7 cellular contexts compared by ENCODE assay signal in the genomic region with DNA sequence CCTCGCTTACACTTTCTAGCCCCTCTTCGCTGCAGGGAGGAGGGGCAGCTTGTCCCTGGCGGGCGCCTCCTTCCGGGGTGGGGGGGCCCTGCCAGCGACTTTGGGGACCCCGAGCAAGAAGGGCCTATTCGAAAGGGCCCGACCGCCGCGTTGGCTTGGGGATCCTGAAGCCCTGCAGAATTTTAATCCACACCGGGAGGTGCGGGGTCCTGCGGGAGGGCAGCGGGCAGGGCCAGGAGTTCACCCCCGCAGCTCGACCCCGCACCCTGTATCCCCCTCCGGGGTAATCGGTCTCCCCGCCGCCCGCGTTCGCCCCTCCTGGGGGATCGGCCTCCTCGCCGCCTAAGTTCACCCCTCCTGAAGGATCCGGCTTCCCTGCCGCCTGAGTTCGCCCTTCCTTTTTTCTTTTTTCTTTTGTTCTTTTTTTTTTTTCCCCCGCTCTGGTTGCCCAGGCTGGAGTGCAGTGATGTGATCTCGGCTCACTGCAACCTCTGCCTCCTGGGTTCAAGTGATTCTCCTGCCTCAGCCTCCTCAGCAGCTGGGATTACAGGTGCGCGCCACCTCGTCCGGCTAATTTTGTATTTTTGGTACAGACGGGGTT. TPM values are rescaled to one million over a fixed set of nuclear protein-coding genes. Genes with fewer than 3 reads are reported as not detected.
DNase-seq lines count a peak whose midpoint lies in the region; ATAC-seq and TF ChIP-seq lines count a peak whose summit lies in the region.

No MANE protein-coding gene starts in this region.

- H3K4me1 Mint-ChIP-seq in HFFc6 (ENCODE audit: low read depth) = peaks cover 23% of the 10 kb centered on the region
- H3K4me1 Mint-ChIP-seq in activated CD8-positive, alpha-beta T cell treated with anti-CD3 and anti-CD28 coated beads, Interleukin-2, amount 10 ng/mL, durations not matched to agents 7 days and 5 days (ENCODE audit: low read depth) = peaks cover 36% of the 10 kb centered on the region
- H3K4me1 Mint-ChIP-seq in stimulated activated naive CD8-positive, alpha-beta T cell treated with anti-CD3 and anti-CD28 coated beads, Interleukin-15, amount 100 ng/mL, for 72 hours = peaks cover 75% of the 10 kb centered on the region

- peak overlapping the region; percentile 46 for H3K4me3 ChIP-seq in iPS-15b (ENCODE audit: low read depth, low read length)

- peaks cover 11% of the 10 kb centered on the region for H3K36me3 Mint-ChIP-seq in HFFc6 (ENCODE audit: low read depth)
- H3K36me3 Mint-ChIP-seq in activated CD8-positive, alpha-beta T cell treated with anti-CD3 and anti-CD28 coated beads, Interleukin-2, amount 10 ng/mL, durations not matched to agents 7 days and 5 days (ENCODE audit: low read depth) = peaks cover 47% of the 10 kb centered on the region

- peak overlapping the region; percentile 88 for H3K27ac Mint-ChIP-seq in HFFc6
- H3K27ac Mint-ChIP-seq in activated CD8-positive, alpha-beta T cell treated with anti-CD3 and anti-CD28 coated beads, Interleukin-2, amount 10 ng/mL, durations not matched to agents 7 days and 5 days = peak overlapping the region; percentile 88
- H3K27ac Mint-ChIP-seq in stimulated activated naive CD8-positive, alpha-beta T cell treated with anti-CD3 and anti-CD28 coated beads, Interleukin-15, amount 100 ng/mL, for 72 hours = peak overlapping the region; percentile 86 to 96

- DNase-seq in HFFc6 (no peak), amniotic stem cell (lab: John Stamatoyannopoulos, UW) (no peak), H4 (ENCODE audit: low spot score) (no peak), SW 1271 (lab: John Stamatoyannopoulos, UW) (no peak)
- DNase-seq in activated CD8-positive, alpha-beta T cell treated with anti-CD3 and anti-CD28 coated beads, Interleukin-2, amount 10 ng/mL, durations not matched to agents 7 days and 5 days = peak; percentile 41
- no peak for DNase-seq in stimulated activated naive CD8-positive, alpha-beta T cell treated with anti-CD3 and anti-CD28 coated beads, Interleukin-15, amount 100 ng/mL, for 72 hours

- POLR2A ChIA-PET in activated CD8-positive, alpha-beta T cell treated with anti-CD3 and anti-CD28 coated beads, Interleukin-2, amount 10 ng/mL, durations not matched to agents 7 days and 5 days (lab: Charles Lee) = interaction anchor here (0.7 to 7.1 kb wide), 7 partner anchors 11 to 79 kb away, joined by 3 to 93 read pairs (median 5); partner anchors contain the start of gene MKNK2

- H3K9ac ChIP-seq in iPS-15b (ENCODE audit: low read depth, low read length) = no peak overlapping the region

- CTCF ChIA-PET in activated CD8-positive, alpha-beta T cell treated with anti-CD3 and anti-CD28 coated beads, Interleukin-2, amount 10 ng/mL, durations not matched to agents 7 days and 5 days (lab: Charles Lee) = interaction anchor here (0.7 to 4.5 kb wide), 8 partner anchors 8 to 362 kb away, joined by 3 to 22 read pairs (median 5); no protein-coding TSS in a partner anchor

- no peaks in the 10 kb centered on the region for H3K9me3 ChIP-seq in iPS-15b (ENCODE audit: control insufficient read depth, insufficient read depth, low read length)

- no peak for ATAC-seq in activated CD8-positive, alpha-beta T cell treated with anti-CD3 and anti-CD28 coated beads, Interleukin-2, amount 10 ng/mL, durations not matched to agents 7 days and 5 days
- no peak for ATAC-seq in stimulated activated naive CD8-positive, alpha-beta T cell treated with anti-CD3 and anti-CD28 coated beads, Interleukin-15, amount 100 ng/mL, for 72 hours

- H3K36me3 ChIP-seq in iPS-15b (ENCODE audit: control insufficient read depth, insufficient read depth, low read length) = peaks cover 13% of the 10 kb centered on the region

- no peaks in the 10 kb centered on the region for H3K4me1 ChIP-seq in iPS-15b (ENCODE audit: control insufficient read depth, insufficient read depth, low read length)

- no peaks in the 10 kb centered on the region for H3K27me3 ChIP-seq in iPS-15b (ENCODE audit: control insufficient read depth, insufficient read depth, low read length)

- H3K27me3 Mint-ChIP-seq in HFFc6 (ENCODE audit: insufficient read depth) = peaks cover 8% of the 10 kb centered on the region; the same call in 1 of the 2 replicates
- no peaks in the 10 kb centered on the region for H3K27me3 Mint-ChIP-seq in activated CD8-positive, alpha-beta T cell treated with anti-CD3 and anti-CD28 coated beads, Interleukin-2, amount 10 ng/mL, durations not matched to agents 7 days and 5 days (ENCODE audit: low read depth)
- no peaks in the 10 kb centered on the region for H3K27me3 Mint-ChIP-seq in stimulated activated naive CD8-positive, alpha-beta T cell treated with anti-CD3 and anti-CD28 coated beads, Interleukin-15, amount 100 ng/mL, for 72 hours

- peak overlapping the region; percentile 97 for H3K4me3 Mint-ChIP-seq in HFFc6
- peak overlapping the region; percentile 82 for H3K4me3 Mint-ChIP-seq in activated CD8-positive, alpha-beta T cell treated with anti-CD3 and anti-CD28 coated beads, Interleukin-2, amount 10 ng/mL, durations not matched to agents 7 days and 5 days
- peak overlapping the region; percentile 99 to 100 for H3K4me3 Mint-ChIP-seq in stimulated activated naive CD8-positive, alpha-beta T cell treated with anti-CD3 and anti-CD28 coated beads, Interleukin-15, amount 100 ng/mL, for 72 hours

- TF ChIP-seq CTCF in HFFc6 (IDR thresholded peaks at IDR 0.05) = no peak

- H3K9me3 Mint-ChIP-seq in HFFc6 = no peaks in the 10 kb centered on the region
- no peaks in the 10 kb centered on the region for H3K9me3 Mint-ChIP-seq in activated CD8-positive, alpha-beta T cell treated with anti-CD3 and anti-CD28 coated beads, Interleukin-2, amount 10 ng/mL, durations not matched to agents 7 days and 5 days (ENCODE audit: insufficient read depth)
- H3K9me3 Mint-ChIP-seq in stimulated activated naive CD8-positive, alpha-beta T cell treated with anti-CD3 and anti-CD28 coated beads, Interleukin-15, amount 100 ng/mL, for 72 hours = no peaks in the 10 kb centered on the region

RNA-seq across cellular contexts. Expression of gene MOB3A, which starts 0.7 kb away (rescaled TPM):
- 10 to 100 TPM; 47.1 to 52.6 (median 51.2) TPM for total RNA-seq in HFFc6 (2021; fragmentation: NEBNext Ultra II Directional; extraction: Animal tissue kit (Norgen Biotek cat#: 25700))
- total RNA-seq in activated CD8-positive, alpha-beta T cell treated with anti-CD3 and anti-CD28 coated beads, Interleukin-2, amount 10 ng/mL, durations not matched to agents 7 days and 5 days = 100 to 1,000 TPM; 235 to 240 TPM
- total RNA-seq in H4 (2014; rRNA removed; shearing (Covaris generic)) = 3.8 and 9.0 TPM in 2 replicates

RNA-seq across cellular contexts. Expression of gene IZUMO4, which starts 1.3 kb away (rescaled TPM):
- total RNA-seq in HFFc6 (2021; fragmentation: NEBNext Ultra II Directional; extraction: Animal tissue kit (Norgen Biotek cat#: 25700)) = 1 to 10 TPM in 5 of 6 experiments, under 1 TPM in 1; 0.68 to 1.9 (median 1.5) TPM
- total RNA-seq in activated CD8-positive, alpha-beta T cell treated with anti-CD3 and anti-CD28 coated beads, Interleukin-2, amount 10 ng/mL, durations not matched to agents 7 days and 5 days = 1 to 10 TPM; 8.7 to 9.5 TPM
- 1.3 and 4.2 TPM in 2 replicates for total RNA-seq in H4 (2014; rRNA removed; shearing (Covaris generic))

RNA-seq across cellular contexts. Expression of gene MKNK2, which starts 44.4 kb away (rescaled TPM):
- 10 to 100 TPM; 61.5 to 82.9 (median 65.2) TPM for total RNA-seq in HFFc6 (2021; fragmentation: NEBNext Ultra II Directional; extraction: Animal tissue kit (Norgen Biotek cat#: 25700))
- total RNA-seq in activated CD8-positive, alpha-beta T cell treated with anti-CD3 and anti-CD28 coated beads, Interleukin-2, amount 10 ng/mL, durations not matched to agents 7 days and 5 days = 100 to 1,000 TPM; 332 to 348 TPM
- 33.9 and 49.6 TPM in 2 replicates for total RNA-seq in H4 (2014; rRNA removed; shearing (Covaris generic))

RNA-seq across cellular contexts. Expression of gene AP3D1, which starts 55.9 kb away (rescaled TPM):
- 100 to 1,000 TPM; 139 to 169 (median 151) TPM for total RNA-seq in HFFc6 (2021; fragmentation: NEBNext Ultra II Directional; extraction: Animal tissue kit (Norgen Biotek cat#: 25700))
- total RNA-seq in activated CD8-positive, alpha-beta T cell treated with anti-CD3 and anti-CD28 coated beads, Interleukin-2, amount 10 ng/mL, durations not matched to agents 7 days and 5 days = 100 to 1,000 TPM in 1 of 2 experiments, 10 to 100 TPM in 1; 91.5 to 100 TPM
- 51.0 and 60.4 TPM in 2 replicates for total RNA-seq in H4 (2014; rRNA removed; shearing (Covaris generic))

Comparison
In these comparisons a context has a peak if more than half of its experiments do, and no peak if none do; other contexts are left out.
1. RNA of gene MOB3A, which starts 0.7 kb away (total RNA-seq): 235 to 240 TPM in activated CD8-positive, alpha-beta T cell treated with anti-CD3 and anti-CD28 coated beads, Interleukin-2, amount 10 ng/mL, durations not matched to agents 7 days and 5 days; 47.1 to 52.6 TPM in HFFc6 and 3.8 to 9.0 TPM in H4; every median in the first group is over 4 times any median in the second.
2. Peak in every context shown above with its lines, with median percentiles within 50 percentile points of each other: H3K27ac Mint-ChIP-seq and H3K4me3 Mint-ChIP-seq.